In genomic region chr7:34620425-34620824, GRCh38 we compare ENCODE assay signal across 26 cellular contexts. TPM values are rescaled to one million over a fixed set of nuclear protein-coding genes. Genes with fewer than 3 reads are reported as not detected.
"Had no signal": no experiment of that assay in that cellular context is flagged by ENCODE, and none has a peak within 500 bp of the region (broad histone marks: within the 10 kb centered on the region; RNA-seq: fewer than 3 reads in every experiment).

No MANE protein-coding gene starts in this region.

- H3K27ac ChIP-seq: RWPE1, SJSA1, SK-N-MC had no signal

- DNase-seq: IMR-90; Karpas-422; KG1; MG63; NCI-H1092; NCI-H1417; NCI-H1436 treated with DMSO at 0.1 percent for 48 hours; NCI-H1694; NCI-H187 treated with DMSO at 0.1 percent for 48 hours; NCI-H2029 treated with DMSO at 0.1 percent for 48 hours; NCI-H2171 treated with DMSO at 0.1 percent for 48 hours; NCI-H345; NCI-H446 treated with DMSO at 0.1 percent for 48 hours; NCI-H524; NCI-H526 treated with DMSO at 0.1 percent for 48 hours; NCI-H748 treated with DMSO at 0.1 percent for 48 hours; NK-92 treated with Interleukin-12 subunit alpha and Interleukin-12 subunit beta, amount 100 ng/mL, for 24 hours; PC-3; SIG-M5 had no signal

- H3K9me3 ChIP-seq: MG63, SJSA1 had no signal

- H3K4me1 ChIP-seq: SJSA1 had no signal

- H3K4me3 ChIP-seq: MG63, SJSA1, SK-N-MC had no signal

- H3K36me3 ChIP-seq: MG63, SJSA1 had no signal

- H3K27me3 ChIP-seq: MG63, SJSA1 had no signal

- ATAC-seq: HepG2, Panc1, PC-3 had no signal

RNA-seq across cellular contexts. Expression of gene NPSR1, which starts 37.6 kb away (rescaled TPM):
- total RNA-seq: HepG2, HT1080, IMR-90, OCI-LY7, PC-3, SJSA1 had no signal
